ENCODE assay signal across 1 cellular context in the genomic region with DNA sequence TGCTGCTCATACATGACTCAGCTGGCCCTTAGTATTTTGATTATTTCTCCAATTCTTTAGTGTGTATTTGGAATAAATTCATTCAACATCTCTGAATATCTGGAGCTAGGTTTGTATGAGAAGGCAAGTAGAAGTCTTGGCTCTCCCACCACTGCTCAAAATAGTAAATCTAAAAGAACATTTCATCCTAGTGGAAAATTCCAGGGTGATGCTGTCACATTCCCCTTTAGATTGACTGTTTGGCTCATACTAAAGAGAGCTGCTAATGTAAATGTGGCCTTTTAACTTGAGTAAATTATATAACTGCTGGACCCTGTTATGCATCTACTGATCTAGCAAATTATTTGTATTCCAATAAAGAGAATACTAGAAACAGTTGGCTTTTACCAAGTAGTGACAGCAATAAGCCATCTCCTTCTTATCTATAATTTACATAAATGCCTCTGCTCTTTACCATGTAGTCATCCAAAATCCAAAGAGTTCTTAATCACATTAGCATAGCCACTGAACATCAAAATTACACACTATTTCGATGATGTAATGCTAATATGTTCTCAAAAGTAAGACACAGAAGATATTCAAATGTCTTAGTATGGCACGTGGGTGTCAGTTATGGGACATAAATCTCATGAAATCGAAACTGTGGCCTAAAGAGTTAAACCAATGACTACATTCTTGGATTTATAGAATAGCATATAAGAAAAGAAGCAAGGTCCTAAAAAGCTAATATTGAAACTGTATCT.
TF ChIP-seq lines count a peak whose summit lies in the region.

No MANE protein-coding gene starts in this region.

TF ChIP-seq in H1, 55 proteins besides CTCF, POLR2A, EP300 and RAD21:
- TF ChIP-seq BACH1 (IDR thresholded peaks at IDR 0.05; ENCODE audit: low read length), result no peak
- no peak for TF ChIP-seq KDM4A (IDR thresholded peaks at IDR 0.05; ENCODE audit: low read depth, low read length, severe bottlenecking)
- TF ChIP-seq TAF7 (optimal IDR thresholded peaks at IDR 0.05; ENCODE audit: borderline replicate concordance, low read depth, low read length), result no peak
- TF ChIP-seq, protein P1, sequence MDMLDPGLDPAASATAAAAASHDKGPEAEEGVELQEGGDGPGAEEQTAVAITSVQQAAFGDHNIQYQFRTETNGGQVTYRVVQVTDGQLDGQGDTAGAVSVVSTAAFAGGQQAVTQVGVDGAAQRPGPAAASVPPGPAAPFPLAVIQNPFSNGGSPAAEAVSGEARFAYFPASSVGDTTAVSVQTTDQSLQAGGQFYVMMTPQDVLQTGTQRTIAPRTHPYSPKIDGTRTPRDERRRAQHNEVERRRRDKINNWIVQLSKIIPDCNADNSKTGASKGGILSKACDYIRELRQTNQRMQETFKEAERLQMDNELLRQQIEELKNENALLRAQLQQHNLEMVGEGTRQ (IDR thresholded peaks at IDR 0.05; ENCODE audit: low read length), result no peak
- TF ChIP-seq NRF1 (IDR thresholded peaks at IDR 0.05; ENCODE audit: low read depth, low read length), result no peak
- no peak for TF ChIP-seq FOSL1 (IDR thresholded peaks at IDR 0.05; ENCODE audit: insufficient read depth, low read depth, low read length)
- no peak for TF ChIP-seq TEAD4 (IDR thresholded peaks at IDR 0.05; ENCODE audit: low read depth, low read length)
TF ChIP-seq in H1: peak in this region for 0.
